In genomic region chr20:62776692-62777527, GRCh38 we compare ENCODE assay signal across 8 cellular contexts. TPM values are rescaled to one million over a fixed set of nuclear protein-coding genes. Genes with fewer than 3 reads are reported as not detected.
DNase-seq lines count a peak whose midpoint lies in the region; ATAC-seq, FAIRE-seq and TF ChIP-seq lines count a peak whose summit lies in the region.

No MANE protein-coding gene starts in this region.

- intact Hi-C loops in CD4-positive, alpha-beta T cell (cut with DNase I, micrococcal nuclease): loop anchor here (1.0 to 2.0 kb wide), 3 partner anchors 16 to 36 kb away; no protein-coding TSS in a partner anchor

- peak overlapping the region; percentile 92 for H3K27ac Mint-ChIP-seq in CD4-positive, alpha-beta T cell
- H3K27ac Mint-ChIP-seq in HFFc6: no peak overlapping the region
- peak overlapping the region; percentile 89 for H3K27ac Mint-ChIP-seq in T-helper 1 cell treated with Interleukin-12 subunit alpha and Interleukin-12 subunit beta and Interleukin-4 antibody, amounts not matched to agents 30 μg/mL and 1 μg/mL, for 36 hours
- peak overlapping the region in 4 of 5 experiments; percentile 7 to 100 (median 57) for H3K27ac Mint-ChIP-seq in brain
- H3K27ac Mint-ChIP-seq in progenitor cell of endocrine pancreas: no peak overlapping the region

- 48 to 60% (median 52%) methylated on average over 13 to 14 of the region's 14 CpGs for WGBS in small intestine, 3 donors

- H3K36me3 Mint-ChIP-seq in CD4-positive, alpha-beta T cell (ENCODE audit: low read depth): no peaks in the 10 kb centered on the region
- H3K36me3 Mint-ChIP-seq in HFFc6 (ENCODE audit: low read depth) (0 out of 2 replicates have a peak, but pooled peaks cover 4% of the 10 kb centered on the region), brain (no peaks in the 10 kb centered on the region), progenitor cell of endocrine pancreas (ENCODE audit: insufficient read depth) (no peaks in the 10 kb centered on the region)
- H3K36me3 Mint-ChIP-seq in T-helper 1 cell treated with Interleukin-12 subunit alpha and Interleukin-12 subunit beta and Interleukin-4 antibody, amounts not matched to agents 30 μg/mL and 1 μg/mL, for 36 hours (ENCODE audit: low read depth): no peaks in the 10 kb centered on the region

- H3K4me3 Mint-ChIP-seq in CD4-positive, alpha-beta T cell: peak overlapping the region; percentile 74
- H3K4me3 Mint-ChIP-seq in HFFc6 (peak overlapping the region; percentile 12; the same call in 1 of the 2 replicates), brain (peak overlapping the region in 2 of 5 experiments; percentile 1 to 30), progenitor cell of endocrine pancreas (ENCODE audit: low read depth) (no peak overlapping the region)
- peak overlapping the region; percentile 69 for H3K4me3 Mint-ChIP-seq in T-helper 1 cell treated with Interleukin-12 subunit alpha and Interleukin-12 subunit beta and Interleukin-4 antibody, amounts not matched to agents 30 μg/mL and 1 μg/mL, for 36 hours

- H3K4me1 Mint-ChIP-seq in CD4-positive, alpha-beta T cell (ENCODE audit: low read depth): peaks cover 58% of the 10 kb centered on the region
- H3K4me1 Mint-ChIP-seq in HFFc6 (ENCODE audit: low read depth): peaks cover 20% of the 10 kb centered on the region
- peaks cover 22% of the 10 kb centered on the region for H3K4me1 Mint-ChIP-seq in T-helper 1 cell treated with Interleukin-12 subunit alpha and Interleukin-12 subunit beta and Interleukin-4 antibody, amounts not matched to agents 30 μg/mL and 1 μg/mL, for 36 hours (ENCODE audit: low read depth)
- H3K4me1 Mint-ChIP-seq in brain: peaks cover 77% of the 10 kb centered on the region
- H3K4me1 Mint-ChIP-seq in progenitor cell of endocrine pancreas (ENCODE audit: low read depth): no peaks in the 10 kb centered on the region

- POLR2A ChIA-PET in CD4-positive, alpha-beta T cell (lab: Charles Lee): interaction anchor here (0.7 to 1.8 kb wide), 2 partner anchors 17 to 37 kb away, joined by 4 to 11 read pairs; no protein-coding TSS in a partner anchor

- H3K36me3 ChIP-seq in small intestine (ENCODE audit: control insufficient read depth in 2 of 2, insufficient read depth in 2 of 2, low read length in 2 of 2): no peaks in the 10 kb centered on the region

- H3K27me3 Mint-ChIP-seq in CD4-positive, alpha-beta T cell: no peaks in the 10 kb centered on the region
- H3K27me3 Mint-ChIP-seq in HFFc6 (ENCODE audit: insufficient read depth) (peaks cover 9% of the 10 kb centered on the region), brain (peaks cover 6% of the 10 kb centered on the region), progenitor cell of endocrine pancreas (peaks cover 27% of the 10 kb centered on the region)
- peaks cover 3% of the 10 kb centered on the region for H3K27me3 Mint-ChIP-seq in T-helper 1 cell treated with Interleukin-12 subunit alpha and Interleukin-12 subunit beta and Interleukin-4 antibody, amounts not matched to agents 30 μg/mL and 1 μg/mL, for 36 hours (ENCODE audit: low read depth)

- peak; percentile 29 to 77 (median 62) for DNase-seq in CD4-positive, alpha-beta T cell
- DNase-seq in HFFc6 (no peak), small intestine (peak; percentile 90), progenitor cell of endocrine pancreas (ENCODE audit: low spot score, unreplicated experiment) (no peak), NCI-H774 (lab: John Stamatoyannopoulos, UW) (no peak)

- H3K9me3 Mint-ChIP-seq in CD4-positive, alpha-beta T cell: no peaks in the 10 kb centered on the region
- no peaks in the 10 kb centered on the region for H3K9me3 Mint-ChIP-seq in HFFc6
- H3K9me3 Mint-ChIP-seq in T-helper 1 cell treated with Interleukin-12 subunit alpha and Interleukin-12 subunit beta and Interleukin-4 antibody, amounts not matched to agents 30 μg/mL and 1 μg/mL, for 36 hours: peaks cover 4% of the 10 kb centered on the region
- H3K9me3 Mint-ChIP-seq in brain: peaks cover 0 to 3% (median 0%) of the 10 kb centered on the region in 5 experiments
- no peaks in the 10 kb centered on the region for H3K9me3 Mint-ChIP-seq in progenitor cell of endocrine pancreas (ENCODE audit: low read depth)

- ATAC-seq in CD4-positive, alpha-beta T cell (ENCODE audit: poor library complexity): peak; percentile 82
- ATAC-seq in GM18511 (IDR thresholded peaks at IDR 0.05; ENCODE audit: unreplicated experiment): no peak

- CTCF ChIA-PET in CD4-positive, alpha-beta T cell (lab: Charles Lee): no interaction called here

- H3K4me1 ChIP-seq in small intestine (ENCODE audit: control insufficient read depth in 2 of 2, insufficient read depth in 1 of 2, low read depth in 1 of 2, low read length in 1 of 2): peaks cover 0 to 3% of the 10 kb centered on the region in 2 donors

- H3K4me3 ChIP-seq in small intestine (ENCODE audit: low read depth in 1 of 2, low read length in 2 of 2): peak overlapping the region in 1 of 2 donors; percentile 65

- no peak for FAIRE-seq in small intestine (lab: Jason Lieb, UNC)

- no peak for TF ChIP-seq CTCF in CD4-positive, alpha-beta T cell (IDR thresholded peaks at IDR 0.05)
- TF ChIP-seq CTCF in HFFc6 (IDR thresholded peaks at IDR 0.05): no peak
- TF ChIP-seq CTCF in brain (conservative IDR thresholded peaks at IDR 0.05): no peak
- no peak for TF ChIP-seq CTCF in progenitor cell of endocrine pancreas (IDR thresholded peaks at IDR 0.05; ENCODE audit: unreplicated experiment)

- peak overlapping the region; percentile 77 for H3K27ac ChIP-seq in CD4-positive, alpha-beta T cell (ENCODE audit: low read depth, low read length)
- H3K27ac ChIP-seq in small intestine (ENCODE audit: low read depth in 1 of 2, low read length in 1 of 2): peak overlapping the region; percentile 87 to 90

- no peaks in the 10 kb centered on the region for H3K27me3 ChIP-seq in CD4-positive, alpha-beta T cell (ENCODE audit: control insufficient read depth, insufficient read depth, low read length)
- H3K27me3 ChIP-seq in small intestine (ENCODE audit: control insufficient read depth in 2 of 2, insufficient read depth in 2 of 2, low read length in 2 of 2): no peaks in the 10 kb centered on the region

- H3K9me3 ChIP-seq in CD4-positive, alpha-beta T cell (ENCODE audit: control insufficient read depth, low read length): no peaks in the 10 kb centered on the region
- H3K9me3 ChIP-seq in small intestine (ENCODE audit: control insufficient read depth, low read depth): no peaks in the 10 kb centered on the region

RNA-seq across cellular contexts. Expression of gene MRGBP, which starts 19.4 kb away (rescaled TPM):
- total RNA-seq in CD4-positive, alpha-beta T cell: 1 to 10 TPM; 7.4 to 7.9 TPM
- total RNA-seq in HFFc6 (2021; fragmentation: NEBNext Ultra II Directional; extraction: Animal tissue kit (Norgen Biotek cat#: 25700)): 10 to 100 TPM; 14.9 to 17.8 (median 16.6) TPM
- polyA plus RNA-seq in brain (ENCODE audit: insufficient read depth, low read depth, low replicate concordance) (11.8 TPM), small intestine (10 to 100 TPM; 13.2 to 17.0 (median 13.5) TPM)
- 12.4 and 13.8 TPM in 2 replicates for total RNA-seq in progenitor cell of endocrine pancreas

RNA-seq across cellular contexts. Expression of gene OGFR, which starts 27.7 kb away (rescaled TPM):
- total RNA-seq in CD4-positive, alpha-beta T cell: 10 to 100 TPM; 54.5 to 56.0 TPM
- 10 to 100 TPM; 37.8 to 42.2 (median 39.0) TPM for total RNA-seq in HFFc6 (2021; fragmentation: NEBNext Ultra II Directional; extraction: Animal tissue kit (Norgen Biotek cat#: 25700))
- polyA plus RNA-seq in brain (ENCODE audit: insufficient read depth, low read depth, low replicate concordance) (37.0 TPM), small intestine (10 to 100 TPM; 46.6 to 88.3 (median 85.9) TPM)
- 29.6 and 31.0 TPM in 2 replicates for total RNA-seq in progenitor cell of endocrine pancreas

RNA-seq across cellular contexts. Expression of gene COL9A3, which starts 39.9 kb away (rescaled TPM):
- total RNA-seq in CD4-positive, alpha-beta T cell: not detected
- total RNA-seq in HFFc6 (2021; fragmentation: NEBNext Ultra II Directional; extraction: Animal tissue kit (Norgen Biotek cat#: 25700)): under 1 TPM in 3 of 6 experiments, not detected in 3; 0.07 to 0.34 (median 0.09) TPM
- 17.5 TPM for polyA plus RNA-seq in brain (ENCODE audit: insufficient read depth, low read depth, low replicate concordance)
- 10 to 100 TPM in 1 of 3 donors, 1 to 10 TPM in 2; 5.1 to 12.7 (median 6.7) TPM for polyA plus RNA-seq in small intestine
- 81.5 and 84.3 TPM in 2 replicates for total RNA-seq in progenitor cell of endocrine pancreas

Comparison
In these comparisons a context has a peak if more than half of its experiments do, and no peak if none do; other contexts are left out.
1. DNase-seq: peak in CD4-positive, alpha-beta T cell (10 of 10) and small intestine (single experiment); none in HFFc6 (single experiment), progenitor cell of endocrine pancreas (single experiment) and NCI-H774 (single experiment).
2. H3K27ac Mint-ChIP-seq: peak in CD4-positive, alpha-beta T cell (single experiment), T-helper 1 cell treated with Interleukin-12 subunit alpha and Interleukin-12 subunit beta and Interleukin-4 antibody, amounts not matched to agents 30 μg/mL and 1 μg/mL, for 36 hours (single experiment) and brain (4 of 5); none in HFFc6 (single experiment) and progenitor cell of endocrine pancreas (single experiment).
3. RNA of gene COL9A3, which starts 39.9 kb away (total RNA-seq): 81.5 to 84.3 TPM in progenitor cell of endocrine pancreas; 0.07 to 0.34 TPM in HFFc6 and not detected in CD4-positive, alpha-beta T cell; every median in the first group is over 10 times any median in the second.